16 cellular contexts compared by ENCODE assay signal in genomic region chr14:83849999-83850611, GRCh38.
A peak's percentile ranks its signal among the peaks of the same experiment; 100 is the strongest.
DNase-seq lines count a peak whose midpoint lies in the region; TF ChIP-seq lines count a peak whose summit lies in the region.
"Had no signal": no experiment of that assay in that cellular context is flagged by ENCODE, and none has a peak within 500 bp of the region (broad histone marks: within the 10 kb centered on the region; RNA-seq: fewer than 3 reads in every experiment).

No MANE protein-coding gene starts in this region.

- H3K36me3 Mint-ChIP-seq in neural crest cell (ENCODE audit: low read depth): no peaks in the 10 kb centered on the region
- H3K36me3 Mint-ChIP-seq: CD4-positive, CD25-positive, alpha-beta regulatory T cell had no signal

- H3K27ac ChIP-seq in Peyer's patch: no peak overlapping the region
- H3K27ac ChIP-seq: GM23248, HL-60 had no signal

- H3K4me1 Mint-ChIP-seq in neural crest cell: peaks cover 6% of the 10 kb centered on the region
- H3K4me1 Mint-ChIP-seq: B cell; CD4-positive, CD25-positive, alpha-beta regulatory T cell; CD8-positive, alpha-beta memory T cell had no signal

- H3K27me3 ChIP-seq in Peyer's patch: no peaks in the 10 kb centered on the region
- H3K27me3 ChIP-seq in BE2C: no peaks in the 10 kb centered on the region

- TF ChIP-seq POLR2A in Peyer's patch (IDR thresholded peaks at IDR 0.05): no peak

- H3K4me3 ChIP-seq in Peyer's patch: no peak overlapping the region
- no peak overlapping the region for H3K4me3 ChIP-seq in BE2C (ENCODE audit: low read depth, low read length)
- H3K4me3 ChIP-seq: GM23248 had no signal

- H3K4me1 ChIP-seq in Peyer's patch: no peaks in the 10 kb centered on the region
- H3K4me1 ChIP-seq in BE2C: no peaks in the 10 kb centered on the region

- no peaks in the 10 kb centered on the region for H3K36me3 ChIP-seq in Peyer's patch
- no peaks in the 10 kb centered on the region for H3K36me3 ChIP-seq in BE2C

- H3K27me3 Mint-ChIP-seq in neural crest cell (ENCODE audit: low read depth): no peaks in the 10 kb centered on the region
- H3K27me3 Mint-ChIP-seq: B cell; CD4-positive, CD25-positive, alpha-beta regulatory T cell; CD8-positive, alpha-beta memory T cell had no signal

- H3K9me3 ChIP-seq in Peyer's patch (no peaks in the 10 kb centered on the region), BE2C (no peaks in the 10 kb centered on the region; the same call in 1 of the 2 replicates)

- in situ Hi-C loops in SK-MEL-5 (cut with HindIII; ENCODE audit: low pct_unique_long_range_greater_than_20kb, low sequenced_read_pairs): no loop called here

- no peak overlapping the region for H3K4me3 Mint-ChIP-seq in neural crest cell
- H3K4me3 Mint-ChIP-seq: B cell; CD4-positive, CD25-positive, alpha-beta regulatory T cell; CD8-positive, alpha-beta memory T cell had no signal

- H3K27ac Mint-ChIP-seq in neural crest cell (ENCODE audit: unreplicated experiment): peak overlapping the region; percentile 69
- H3K27ac Mint-ChIP-seq: B cell; CD4-positive, CD25-positive, alpha-beta regulatory T cell; CD8-positive, alpha-beta memory T cell had no signal

- peak; percentile 15 for DNase-seq in NCI-H2171 treated with DMSO at 0.1 percent for 48 hours (lab: John Stamatoyannopoulos, UW)
- DNase-seq in NCI-H2171 (lab: John Stamatoyannopoulos, UW): no peak
- peak; percentile 4 for DNase-seq in SK-MEL-5 (ENCODE audit: low read depth, low spot score)
- no peak for DNase-seq in neural crest cell (ENCODE audit: low read depth, low spot score)
- no peak for DNase-seq in Peyer's patch
- no peak for DNase-seq in BE2C
- no peak for DNase-seq in GM19240 (ENCODE audit: insufficient read length, low spot score)
- DNase-seq: 8988T; C1 segment of cervical spinal cord; CD4-positive, CD25-positive, alpha-beta regulatory T cell; CD8-positive, alpha-beta memory T cell; COR-L47; GM23248; HCEC 1CT had no signal

- TF ChIP-seq CTCF in neural crest cell (conservative IDR thresholded peaks at IDR 0.05) (no peak), Peyer's patch (IDR thresholded peaks at IDR 0.05) (no peak), BE2C (IDR thresholded peaks at IDR 0.05; ENCODE audit: low read depth, low read length) (no peak)

- H3K9me3 Mint-ChIP-seq in neural crest cell: no peaks in the 10 kb centered on the region

Comparison
In these comparisons a context has a peak if more than half of its experiments do, and no peak if none do; other contexts are left out.
1. DNase-seq: peak in NCI-H2171 treated with DMSO at 0.1 percent for 48 hours (single experiment) and SK-MEL-5 (single experiment); none in NCI-H2171 (single experiment), neural crest cell (single experiment), Peyer's patch (0 of 3), BE2C (single experiment) and GM19240 (single experiment).